ENCODE assay signal across 1 cellular context in genomic region chr5:40915341-40915926, GRCh38.
TF ChIP-seq lines count a peak whose summit lies in the region.

No MANE protein-coding gene starts in this region.

TF ChIP-seq in K562, 482 proteins besides CTCF, POLR2A, EP300 and RAD21:
- TF ChIP-seq POLR3A (IDR thresholded peaks at IDR 0.05; ENCODE audit: borderline replicate concordance, extremely low read depth, insufficient read depth, insufficient read length) (no peak), C11orf30 (IDR thresholded peaks at IDR 0.05; ENCODE audit: low read depth) (0 out of 2 replicates have a peak, but pooled peaks have one; percentile 21), ZNF316 (IDR thresholded peaks at IDR 0.05) (peak; percentile 43; the same call in 1 of the 2 replicates)
- TF ChIP-seq, protein P1, sequence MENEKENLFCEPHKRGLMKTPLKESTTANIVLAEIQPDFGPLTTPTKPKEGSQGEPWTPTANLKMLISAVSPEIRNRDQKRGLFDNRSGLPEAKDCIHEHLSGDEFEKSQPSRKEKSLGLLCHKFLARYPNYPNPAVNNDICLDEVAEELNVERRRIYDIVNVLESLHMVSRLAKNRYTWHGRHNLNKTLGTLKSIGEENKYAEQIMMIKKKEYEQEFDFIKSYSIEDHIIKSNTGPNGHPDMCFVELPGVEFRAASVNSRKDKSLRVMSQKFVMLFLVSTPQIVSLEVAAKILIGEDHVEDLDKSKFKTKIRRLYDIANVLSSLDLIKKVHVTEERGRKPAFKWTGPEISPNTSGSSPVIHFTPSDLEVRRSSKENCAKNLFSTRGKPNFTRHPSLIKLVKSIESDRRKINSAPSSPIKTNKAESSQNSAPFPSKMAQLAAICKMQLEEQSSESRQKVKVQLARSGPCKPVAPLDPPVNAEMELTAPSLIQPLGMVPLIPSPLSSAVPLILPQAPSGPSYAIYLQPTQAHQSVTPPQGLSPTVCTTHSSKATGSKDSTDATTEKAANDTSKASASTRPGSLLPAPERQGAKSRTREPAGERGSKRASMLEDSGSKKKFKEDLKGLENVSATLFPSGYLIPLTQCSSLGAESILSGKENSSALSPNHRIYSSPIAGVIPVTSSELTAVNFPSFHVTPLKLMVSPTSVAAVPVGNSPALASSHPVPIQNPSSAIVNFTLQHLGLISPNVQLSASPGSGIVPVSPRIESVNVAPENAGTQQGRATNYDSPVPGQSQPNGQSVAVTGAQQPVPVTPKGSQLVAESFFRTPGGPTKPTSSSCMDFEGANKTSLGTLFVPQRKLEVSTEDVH (IDR thresholded peaks at IDR 0.05; ENCODE audit: low read depth, partially characterized antibody): no peak
- TF ChIP-seq, protein P2, sequence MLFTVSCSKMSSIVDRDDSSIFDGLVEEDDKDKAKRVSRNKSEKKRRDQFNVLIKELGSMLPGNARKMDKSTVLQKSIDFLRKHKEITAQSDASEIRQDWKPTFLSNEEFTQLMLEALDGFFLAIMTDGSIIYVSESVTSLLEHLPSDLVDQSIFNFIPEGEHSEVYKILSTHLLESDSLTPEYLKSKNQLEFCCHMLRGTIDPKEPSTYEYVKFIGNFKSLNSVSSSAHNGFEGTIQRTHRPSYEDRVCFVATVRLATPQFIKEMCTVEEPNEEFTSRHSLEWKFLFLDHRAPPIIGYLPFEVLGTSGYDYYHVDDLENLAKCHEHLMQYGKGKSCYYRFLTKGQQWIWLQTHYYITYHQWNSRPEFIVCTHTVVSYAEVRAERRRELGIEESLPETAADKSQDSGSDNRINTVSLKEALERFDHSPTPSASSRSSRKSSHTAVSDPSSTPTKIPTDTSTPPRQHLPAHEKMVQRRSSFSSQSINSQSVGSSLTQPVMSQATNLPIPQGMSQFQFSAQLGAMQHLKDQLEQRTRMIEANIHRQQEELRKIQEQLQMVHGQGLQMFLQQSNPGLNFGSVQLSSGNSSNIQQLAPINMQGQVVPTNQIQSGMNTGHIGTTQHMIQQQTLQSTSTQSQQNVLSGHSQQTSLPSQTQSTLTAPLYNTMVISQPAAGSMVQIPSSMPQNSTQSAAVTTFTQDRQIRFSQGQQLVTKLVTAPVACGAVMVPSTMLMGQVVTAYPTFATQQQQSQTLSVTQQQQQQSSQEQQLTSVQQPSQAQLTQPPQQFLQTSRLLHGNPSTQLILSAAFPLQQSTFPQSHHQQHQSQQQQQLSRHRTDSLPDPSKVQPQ (CRISPR knock-in tag; IDR thresholded peaks at IDR 0.05; ENCODE audit: borderline replicate concordance): no peak
TF ChIP-seq in K562: peak in this region for 2.
